In genomic region chr7:73343671-73344380, GRCh38 we compare ENCODE assay signal across 1 cellular context.
A peak's percentile ranks its signal among the peaks of the same experiment; 100 is the strongest.
TF ChIP-seq lines count a peak whose summit lies in the region.

No MANE protein-coding gene starts in this region.

TF ChIP-seq in HepG2, 621 proteins besides CTCF, POLR2A, EP300 and RAD21 (continued from another document and continues in another):
- no peak for TF ChIP-seq E2F2 (CRISPR knock-in tag; IDR thresholded peaks at IDR 0.05; ENCODE audit: borderline replicate concordance)
- no peak; the same call in 1 of the 2 replicates for TF ChIP-seq MIXL1 (CRISPR knock-in tag; IDR thresholded peaks at IDR 0.05)
- no peak for TF ChIP-seq ZNF329 (CRISPR knock-in tag; IDR thresholded peaks at IDR 0.05; ENCODE audit: low read depth)
- TF ChIP-seq ZNF883 (CRISPR knock-in tag; IDR thresholded peaks at IDR 0.05; ENCODE audit: not compliant biosample characterization), result no peak
- no peak for TF ChIP-seq ARNT2 (CRISPR knock-in tag; IDR thresholded peaks at IDR 0.05; ENCODE audit: low read depth)
- TF ChIP-seq SRF (IDR thresholded peaks at IDR 0.05; ENCODE audit: low read depth, low read length), result peak; percentile 74
- no peak for TF ChIP-seq ZNF230 (CRISPR knock-in tag; IDR thresholded peaks at IDR 0.05)
- TF ChIP-seq ELF4 (CRISPR knock-in tag; IDR thresholded peaks at IDR 0.05; ENCODE audit: borderline replicate concordance), result no peak
- no peak for TF ChIP-seq ZNF124 (CRISPR knock-in tag; IDR thresholded peaks at IDR 0.05)
- no peak for TF ChIP-seq PPARG (CRISPR knock-in tag; conservative IDR thresholded peaks at IDR 0.05)
- TF ChIP-seq SOX5 (CRISPR knock-in tag; IDR thresholded peaks at IDR 0.05; ENCODE audit: borderline replicate concordance), result 0 out of 2 replicates have a peak, but pooled peaks have one; percentile 19
- 0 out of 2 replicates have a peak, but pooled peaks have one; percentile 71 for TF ChIP-seq ZNF710 (CRISPR knock-in tag; IDR thresholded peaks at IDR 0.05; ENCODE audit: borderline replicate concordance)
- no peak for TF ChIP-seq ZNF432 (CRISPR knock-in tag; IDR thresholded peaks at IDR 0.05; ENCODE audit: borderline replicate concordance)
- TF ChIP-seq ZNF549 (CRISPR knock-in tag; IDR thresholded peaks at IDR 0.05), result no peak
- no peak for TF ChIP-seq ZNF383 (CRISPR knock-in tag; IDR thresholded peaks at IDR 0.05; ENCODE audit: borderline replicate concordance)
- no peak for TF ChIP-seq DNMT1 (CRISPR knock-in tag; IDR thresholded peaks at IDR 0.05)
- peak; percentile 17; the same call in 1 of the 2 replicates for TF ChIP-seq TBX2 (CRISPR knock-in tag; IDR thresholded peaks at IDR 0.05; ENCODE audit: borderline replicate concordance)
- peak; percentile 35; the same call in 1 of the 2 replicates for TF ChIP-seq YEATS4 (CRISPR knock-in tag; IDR thresholded peaks at IDR 0.05; ENCODE audit: borderline replicate concordance)
- no peak for TF ChIP-seq TOE1 (CRISPR knock-in tag; IDR thresholded peaks at IDR 0.05)
- peak; percentile 25; the same call in 1 of the 2 replicates for TF ChIP-seq RXRB (CRISPR knock-in tag; IDR thresholded peaks at IDR 0.05; ENCODE audit: borderline replicate concordance)
- TF ChIP-seq ATF7-NPFF (CRISPR knock-in tag; IDR thresholded peaks at IDR 0.05; ENCODE audit: low read depth), result no peak
- TF ChIP-seq JUN (CRISPR knock-in tag; IDR thresholded peaks at IDR 0.05), result no peak
- TF ChIP-seq RFX5 (IDR thresholded peaks at IDR 0.05; ENCODE audit: low read depth, low read length), result no peak
- no peak for TF ChIP-seq TIGD3 (CRISPR knock-in tag; IDR thresholded peaks at IDR 0.05; ENCODE audit: borderline replicate concordance)
- TF ChIP-seq KLF6 (CRISPR knock-in tag; IDR thresholded peaks at IDR 0.05), result no peak
- TF ChIP-seq FOXA1 (IDR thresholded peaks at IDR 0.05), result no peak
- no peak; the same call in 1 of the 2 replicates for TF ChIP-seq FOXA1 (CRISPR knock-in tag; IDR thresholded peaks at IDR 0.05)
- TF ChIP-seq MZF1 (CRISPR knock-in tag; IDR thresholded peaks at IDR 0.05; ENCODE audit: borderline replicate concordance), result no peak
- TF ChIP-seq ZNF761 (CRISPR knock-in tag; conservative IDR thresholded peaks at IDR 0.05), result no peak
- no peak for TF ChIP-seq ZNF34 (CRISPR knock-in tag; IDR thresholded peaks at IDR 0.05; ENCODE audit: borderline replicate concordance)
- TF ChIP-seq KDM1A (CRISPR knock-in tag; IDR thresholded peaks at IDR 0.05), result no peak
- TF ChIP-seq SAP130 (CRISPR knock-in tag; IDR thresholded peaks at IDR 0.05; ENCODE audit: low read depth), result peak; percentile 40; the same call in 1 of the 2 replicates
- TF ChIP-seq EEA1 (CRISPR knock-in tag; IDR thresholded peaks at IDR 0.05; ENCODE audit: borderline replicate concordance), result no peak
- 0 out of 2 replicates have a peak, but pooled peaks have one; percentile 29 for TF ChIP-seq ZNF296 (CRISPR knock-in tag; conservative IDR thresholded peaks at IDR 0.05)
- TF ChIP-seq SUZ12 (IDR thresholded peaks at IDR 0.05; ENCODE audit: low read depth, low read length), result no peak
- TF ChIP-seq MTA1 (CRISPR knock-in tag; IDR thresholded peaks at IDR 0.05; ENCODE audit: borderline replicate concordance), result no peak
- no peak for TF ChIP-seq ZBTB43 (CRISPR knock-in tag; conservative IDR thresholded peaks at IDR 0.05)
- TF ChIP-seq NR0B2 (CRISPR knock-in tag; IDR thresholded peaks at IDR 0.05), result no peak
- TF ChIP-seq ZFYVE20 (CRISPR knock-in tag; IDR thresholded peaks at IDR 0.05; ENCODE audit: borderline replicate concordance, low read depth), result no peak
- TF ChIP-seq FOXO4 (CRISPR knock-in tag; conservative IDR thresholded peaks at IDR 0.05), result no peak
- no peak; the same call in 1 of the 2 replicates for TF ChIP-seq ZNF331 (CRISPR knock-in tag; IDR thresholded peaks at IDR 0.05)
- 0 out of 2 replicates have a peak, but pooled peaks have one; percentile 5 for TF ChIP-seq ZNF629 (CRISPR knock-in tag; conservative IDR thresholded peaks at IDR 0.05)
- peak; percentile 30; the same call in 1 of the 2 replicates for TF ChIP-seq BCL6 (CRISPR knock-in tag; IDR thresholded peaks at IDR 0.05)
- no peak for TF ChIP-seq STAT5B (CRISPR knock-in tag; IDR thresholded peaks at IDR 0.05)
- TF ChIP-seq MLLT10 (CRISPR knock-in tag; IDR thresholded peaks at IDR 0.05), result no peak
- peak; percentile 45; the same call in 1 of the 2 replicates for TF ChIP-seq PHF21A (CRISPR knock-in tag; IDR thresholded peaks at IDR 0.05)
- TF ChIP-seq HCFC1 (IDR thresholded peaks at IDR 0.05; ENCODE audit: low read depth, low read length), result no peak
- TF ChIP-seq NFKBIZ (CRISPR knock-in tag; IDR thresholded peaks at IDR 0.05), result no peak
- no peak for TF ChIP-seq FLYWCH1 (CRISPR knock-in tag; IDR thresholded peaks at IDR 0.05)
- no peak for TF ChIP-seq ZBTB7A (CRISPR knock-in tag; IDR thresholded peaks at IDR 0.05)
- TF ChIP-seq ATF2 (CRISPR knock-in tag; IDR thresholded peaks at IDR 0.05), result no peak
- TF ChIP-seq MAFK (conservative IDR thresholded peaks at IDR 0.05 in 1 of 2, IDR thresholded peaks at IDR 0.05 in 1 of 2; ENCODE audit: low read length in 2 of 2), result no peak
- peak; percentile 35; the same call in 1 of the 2 replicates for TF ChIP-seq HIVEP1 (CRISPR knock-in tag; IDR thresholded peaks at IDR 0.05)
- TF ChIP-seq TCF12 (IDR thresholded peaks at IDR 0.05), result no peak
- TF ChIP-seq TCF12 (CRISPR knock-in tag; IDR thresholded peaks at IDR 0.05), result no peak
- TF ChIP-seq SOX6 (IDR thresholded peaks at IDR 0.05), result no peak
- TF ChIP-seq SOX6 (CRISPR knock-in tag; IDR thresholded peaks at IDR 0.05), result peak; percentile 71
- TF ChIP-seq HBP1 (CRISPR knock-in tag; IDR thresholded peaks at IDR 0.05; ENCODE audit: low read depth), result no peak
- peak; percentile 17; the same call in 1 of the 2 replicates for TF ChIP-seq THRA (CRISPR knock-in tag; IDR thresholded peaks at IDR 0.05; ENCODE audit: borderline replicate concordance)
- TF ChIP-seq FOXP4 (CRISPR knock-in tag; IDR thresholded peaks at IDR 0.05), result peak; percentile 39; the same call in 1 of the 2 replicates
- TF ChIP-seq ATAD3A (CRISPR knock-in tag; IDR thresholded peaks at IDR 0.05), result no peak
- TF ChIP-seq TGIF2 (CRISPR knock-in tag; IDR thresholded peaks at IDR 0.05), result no peak
- TF ChIP-seq ZNF724P (CRISPR knock-in tag; IDR thresholded peaks at IDR 0.05; ENCODE audit: borderline replicate concordance), result no peak
- TF ChIP-seq ZBTB1 (CRISPR knock-in tag; IDR thresholded peaks at IDR 0.05; ENCODE audit: borderline replicate concordance), result no peak
- TF ChIP-seq SP2 (CRISPR knock-in tag; IDR thresholded peaks at IDR 0.05), result no peak
